Comparison of ENCODE assay signal across 23 cellular contexts in genomic region chr2:224143521-224143920, GRCh38.
DNase-seq lines count a peak whose midpoint lies in the region; ATAC-seq and TF ChIP-seq lines count a peak whose summit lies in the region.
"Had no signal": no experiment of that assay in that cellular context is flagged by ENCODE, and none has a peak within 500 bp of the region (broad histone marks: within the 10 kb centered on the region; RNA-seq: fewer than 3 reads in every experiment).

No MANE protein-coding gene starts in this region.

- H3K56ac ChIP-seq in mesendoderm (ENCODE audit: low read length) = no peak overlapping the region

- TF ChIP-seq CTCF in PC-9 (conservative IDR thresholded peaks at IDR 0.05) (no peak), foreskin keratinocyte (conservative IDR thresholded peaks at IDR 0.05) (no peak), natural killer cell (IDR thresholded peaks at IDR 0.05) (no peak)

- H3K23ac ChIP-seq in mesendoderm (ENCODE audit: low read length) = no peak overlapping the region

- H3K36me3 ChIP-seq in ACC112 (ENCODE audit: insufficient read depth, low read length) (no peaks in the 10 kb centered on the region), PC-9 (ENCODE audit: low read depth) (no peaks in the 10 kb centered on the region), mesendoderm (ENCODE audit: control insufficient read depth, insufficient read depth, low read length) (no peaks in the 10 kb centered on the region)
- H3K36me3 ChIP-seq: Peyer's patch, SJSA1 had no signal

- no peak for DNase-seq in PC-9
- DNase-seq in foreskin keratinocyte = no peak
- no peak for DNase-seq in mesendoderm
- no peak for DNase-seq in natural killer cell
- no peak for DNase-seq in stimulated activated CD4-positive, alpha-beta T cell treated with anti-CD3 and anti-CD28 coated beads, Interleukin-15, amount 100 ng/mL, for 24 hours
- DNase-seq: EL, GF-D8, MM.1S, NCI-H1048, NCI-H1436, NCI-H1930, NCI-H2227 treated with DMSO at 0.1 percent for 48 hours, NCI-H510A, NCI-H748 treated with DMSO at 0.1 percent for 48 hours, Peyer's patch had no signal

- H4K8ac ChIP-seq in mesendoderm (ENCODE audit: low read depth, low read length) = no peak overlapping the region

- H3K4me2 ChIP-seq in PC-9 (peak overlapping the region; percentile 63), mesendoderm (ENCODE audit: low read length) (no peak overlapping the region)

- H2AK5ac ChIP-seq in mesendoderm (ENCODE audit: low read length) = no peak overlapping the region

- no TSS peak for BruUV-seq in PC-9 (replicated peaks; lab: Mats Ljungman, UMichigan)

- ATAC-seq in foreskin keratinocyte = no peak
- ATAC-seq in natural killer cell = no peak
- no peak for ATAC-seq in GM21423 (IDR thresholded peaks at IDR 0.05; ENCODE audit: unreplicated experiment)
- ATAC-seq in HG03521 (IDR thresholded peaks at IDR 0.05; ENCODE audit: unreplicated experiment) = no peak
- ATAC-seq: K562, Right ventricle myocardium inferior had no signal

- H3K27ac Mint-ChIP-seq in natural killer cell = no peak overlapping the region
- H3K27ac Mint-ChIP-seq: B cell, CD14-positive monocyte had no signal

- H3K36me3 Mint-ChIP-seq in natural killer cell = no peaks in the 10 kb centered on the region
- H3K36me3 Mint-ChIP-seq: CD14-positive monocyte had no signal

- H3K27me3 ChIP-seq in ACC112 (ENCODE audit: insufficient read depth, low read length) (no peaks in the 10 kb centered on the region), PC-9 (ENCODE audit: insufficient read depth, low read depth) (no peaks in the 10 kb centered on the region), foreskin keratinocyte (no peaks in the 10 kb centered on the region), mesendoderm (ENCODE audit: insufficient read depth, low read length, poor library complexity) (no peaks in the 10 kb centered on the region)
- H3K27me3 ChIP-seq: Peyer's patch, SJSA1 had no signal

- no peaks in the 10 kb centered on the region for H3K9me2 ChIP-seq in PC-9 (ENCODE audit: insufficient read depth)

- POLR2A ChIA-PET in PC-9 (lab: Charles Lee; ENCODE audit: unreplicated experiment) = no interaction called here

- H2BK5ac ChIP-seq in mesendoderm (ENCODE audit: low read length) = no peak overlapping the region

- no peaks in the 10 kb centered on the region for H3K9me3 Mint-ChIP-seq in natural killer cell
- H3K9me3 Mint-ChIP-seq: CD14-positive monocyte had no signal

- no peaks in the 10 kb centered on the region for H4K20me1 ChIP-seq in PC-9 (ENCODE audit: insufficient read depth)

- H3K4me3 Mint-ChIP-seq in natural killer cell = no peak overlapping the region
- H3K4me3 Mint-ChIP-seq: B cell, CD14-positive monocyte had no signal

- H3K79me2 ChIP-seq in ACC112 (ENCODE audit: control insufficient read depth, insufficient read depth, low read length, unreplicated experiment) (no peaks in the 10 kb centered on the region), PC-9 (ENCODE audit: low read depth) (no peaks in the 10 kb centered on the region), mesendoderm (ENCODE audit: control insufficient read depth, insufficient read depth, low read length) (no peaks in the 10 kb centered on the region)

- no peak overlapping the region for H3K18ac ChIP-seq in mesendoderm (ENCODE audit: low read length)

- no peak overlapping the region for H4K5ac ChIP-seq in mesendoderm (ENCODE audit: low read length)

- no peaks in the 10 kb centered on the region for H3K79me1 ChIP-seq in mesendoderm (ENCODE audit: low read length)

- peaks cover 8 to 28% of the 10 kb centered on the region in 2 donors for H3K27me3 Mint-ChIP-seq in natural killer cell (ENCODE audit: low read depth in 2 of 2)

- H3K9me3 ChIP-seq in PC-9 (ENCODE audit: insufficient read depth, low read depth) = peaks cover 11% of the 10 kb centered on the region
- H3K9me3 ChIP-seq: Peyer's patch, SJSA1 had no signal

- CTCF ChIA-PET in PC-9 (lab: Charles Lee) = interaction anchor here (1.6 kb wide), 1 partner anchor 140 kb away, joined by 9 read pairs; no protein-coding TSS in a partner anchor

- H3K4me1 ChIP-seq in ACC112 (ENCODE audit: control insufficient read depth, insufficient read depth, low read length, unreplicated experiment) = peaks cover 52% of the 10 kb centered on the region
- peaks cover 66% of the 10 kb centered on the region for H3K4me1 ChIP-seq in PC-9 (replicated peaks; ENCODE audit: insufficient read depth)
- H3K4me1 ChIP-seq in foreskin keratinocyte = peaks cover 51% of the 10 kb centered on the region
- no peaks in the 10 kb centered on the region for H3K4me1 ChIP-seq in mesendoderm (ENCODE audit: control insufficient read depth, low read depth, low read length)

- H3F3A ChIP-seq in PC-9 (ENCODE audit: insufficient read depth, low read depth) = peaks cover 38% of the 10 kb centered on the region

- H3K4me1 Mint-ChIP-seq in natural killer cell = no peaks in the 10 kb centered on the region
- H3K4me1 Mint-ChIP-seq: B cell, CD14-positive monocyte had no signal

- H3K4ac ChIP-seq in mesendoderm (ENCODE audit: low read depth, low read length) = peak overlapping the region; percentile 36

- H3K9ac ChIP-seq in mesendoderm (ENCODE audit: low read length) = no peak overlapping the region

- H2BK120ac ChIP-seq in mesendoderm (ENCODE audit: low read depth, low read length) = no peak overlapping the region

- H2BK15ac ChIP-seq in mesendoderm (replicated peaks; ENCODE audit: low read depth) = no peak overlapping the region

- H3K27ac ChIP-seq in ACC112 (ENCODE audit: low read depth, low read length) = peak overlapping the region; percentile 89
- H3K27ac ChIP-seq in PC-9 = peak overlapping the region; percentile 83
- peak overlapping the region; percentile 19 for H3K27ac ChIP-seq in foreskin keratinocyte
- no peak overlapping the region for H3K27ac ChIP-seq in mesendoderm (ENCODE audit: low read depth, low read length)
- H3K27ac ChIP-seq: Peyer's patch, SJSA1 had no signal

- H2AFZ ChIP-seq in ACC112 (ENCODE audit: low read length, unreplicated experiment) (peak overlapping the region; percentile 15), PC-9 (no peak overlapping the region)

- intact Hi-C loops in PC-9 (cut with micrococcal nuclease; ENCODE audit: unreplicated experiment) = loop anchor here (2.0 to 5.0 kb wide), 4 partner anchors 57 to 151 kb away; partner anchors contain the start of gene SERPINE2
- intact Hi-C loops in natural killer cell (cut with micrococcal nuclease) = loop anchor here (10.0 kb wide), 1 partner anchor 149 kb away; no protein-coding TSS in a partner anchor

- WGBS in mesendoderm (ENCODE audit: extremely low coverage, insufficient coverage, low lambda C conversion rate) = no CpG with 5 or more reads among the region's 1 CpG

- no peak overlapping the region for H3K4me3 ChIP-seq in ACC112 (ENCODE audit: low read depth, low read length)
- no peak overlapping the region; the same call in 1 of the 2 replicates for H3K4me3 ChIP-seq in PC-9
- H3K4me3 ChIP-seq in mesendoderm (ENCODE audit: low read length) = no peak overlapping the region
- H3K4me3 ChIP-seq: K562, Peyer's patch, SJSA1 had no signal
